In the genomic region with DNA sequence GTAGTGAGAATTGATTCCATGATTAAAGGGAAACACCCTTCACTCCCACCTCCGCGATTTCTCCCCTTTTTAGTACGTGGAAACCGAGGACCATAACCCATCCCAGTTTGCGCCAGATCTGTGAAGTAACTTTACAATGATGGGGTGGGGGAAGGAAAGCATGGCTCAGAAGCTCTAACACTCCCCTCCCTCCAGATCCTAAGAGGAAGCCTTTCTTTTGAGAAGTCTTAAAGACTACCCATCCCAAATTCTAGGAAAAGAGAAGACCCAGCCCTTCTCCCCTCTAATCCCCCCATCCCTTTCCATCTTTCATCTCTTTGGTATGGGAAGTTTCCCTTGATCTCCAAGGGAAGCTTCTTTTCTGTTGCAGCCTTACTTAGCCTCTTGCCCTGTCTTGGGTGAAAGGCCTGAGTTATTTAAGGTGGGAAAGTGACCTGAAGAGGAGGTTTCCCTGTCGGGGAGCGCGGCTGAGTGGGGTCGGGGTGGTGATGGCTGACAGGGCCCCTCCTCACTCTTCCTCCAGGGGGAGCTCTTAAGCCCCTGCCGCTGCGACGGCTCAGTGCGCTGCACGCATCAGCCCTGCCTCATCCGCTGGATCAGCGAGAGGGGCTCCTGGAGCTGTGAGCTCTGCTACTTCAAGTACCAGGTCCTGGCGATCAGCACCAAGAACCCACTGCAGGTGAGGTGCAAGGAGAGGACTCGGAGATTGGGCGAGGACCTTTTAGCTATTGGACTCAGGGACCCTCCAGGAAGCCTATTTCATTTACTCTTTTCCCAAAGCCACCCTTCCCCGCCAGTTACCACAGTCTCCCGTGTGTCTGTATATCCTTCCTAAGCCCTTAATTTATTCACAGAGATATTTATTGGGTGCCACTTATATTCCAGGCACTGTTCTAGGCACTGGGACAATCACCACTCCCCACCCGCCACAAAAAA, we compare ENCODE assay signal across 2 cellular contexts.
TF ChIP-seq lines count a peak whose summit lies in the region.

No MANE protein-coding gene starts in this region.

TF ChIP-seq in SK-N-SH, 30 proteins besides CTCF, POLR2A, EP300 and RAD21:
- no peak for TF ChIP-seq PBX3 (IDR thresholded peaks at IDR 0.05)
- TF ChIP-seq, protein P1, sequence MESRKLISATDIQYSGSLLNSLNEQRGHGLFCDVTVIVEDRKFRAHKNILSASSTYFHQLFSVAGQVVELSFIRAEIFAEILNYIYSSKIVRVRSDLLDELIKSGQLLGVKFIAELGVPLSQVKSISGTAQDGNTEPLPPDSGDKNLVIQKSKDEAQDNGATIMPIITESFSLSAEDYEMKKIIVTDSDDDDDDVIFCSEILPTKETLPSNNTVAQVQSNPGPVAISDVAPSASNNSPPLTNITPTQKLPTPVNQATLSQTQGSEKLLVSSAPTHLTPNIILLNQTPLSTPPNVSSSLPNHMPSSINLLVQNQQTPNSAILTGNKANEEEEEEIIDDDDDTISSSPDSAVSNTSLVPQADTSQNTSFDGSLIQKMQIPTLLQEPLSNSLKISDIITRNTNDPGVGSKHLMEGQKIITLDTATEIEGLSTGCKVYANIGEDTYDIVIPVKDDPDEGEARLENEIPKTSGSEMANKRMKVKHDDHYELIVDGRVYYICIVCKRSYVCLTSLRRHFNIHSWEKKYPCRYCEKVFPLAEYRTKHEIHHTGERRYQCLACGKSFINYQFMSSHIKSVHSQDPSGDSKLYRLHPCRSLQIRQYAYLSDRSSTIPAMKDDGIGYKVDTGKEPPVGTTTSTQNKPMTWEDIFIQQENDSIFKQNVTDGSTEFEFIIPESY (IDR thresholded peaks at IDR 0.05; ENCODE audit: borderline replicate concordance, low read depth), result peak; percentile 89

TF ChIP-seq in SK-N-SH treated with all-trans-retinoic acid at 6 μM for 48 hours, 23 proteins besides CTCF, POLR2A, EP300 and RAD21 (continued from another document):
- no peak for TF ChIP-seq BACH2 (CRISPR knock-in tag; IDR thresholded peaks at IDR 0.05; ENCODE audit: borderline replicate concordance)
- no peak for TF ChIP-seq OSR1 (CRISPR knock-in tag; IDR thresholded peaks at IDR 0.05)
- no peak for TF ChIP-seq ARNTL (CRISPR knock-in tag; IDR thresholded peaks at IDR 0.05; ENCODE audit: borderline replicate concordance, low read depth)
- no peak for TF ChIP-seq ZC3H10 (CRISPR knock-in tag; IDR thresholded peaks at IDR 0.05)
- no peak for TF ChIP-seq TOX (CRISPR knock-in tag; IDR thresholded peaks at IDR 0.05; ENCODE audit: borderline replicate concordance)
- no peak for TF ChIP-seq PPARA (CRISPR knock-in tag; IDR thresholded peaks at IDR 0.05; ENCODE audit: borderline replicate concordance)
- no peak for TF ChIP-seq ZNF8 (CRISPR knock-in tag; IDR thresholded peaks at IDR 0.05)
- TF ChIP-seq ZNF565 (CRISPR knock-in tag; conservative IDR thresholded peaks at IDR 0.05; ENCODE audit: low read depth), result no peak
- TF ChIP-seq ZFP3 (CRISPR knock-in tag; IDR thresholded peaks at IDR 0.05), result no peak
- no peak for TF ChIP-seq ZFP30 (CRISPR knock-in tag; IDR thresholded peaks at IDR 0.05)
- TF ChIP-seq POU6F1 (CRISPR knock-in tag; IDR thresholded peaks at IDR 0.05; ENCODE audit: borderline replicate concordance, low read depth), result no peak
- no peak for TF ChIP-seq GLIS3 (CRISPR knock-in tag; IDR thresholded peaks at IDR 0.05)
- TF ChIP-seq CREB5 (CRISPR knock-in tag; IDR thresholded peaks at IDR 0.05; ENCODE audit: low read depth), result no peak
- TF ChIP-seq PATZ1 (CRISPR knock-in tag; IDR thresholded peaks at IDR 0.05; ENCODE audit: borderline replicate concordance), result no peak
- TF ChIP-seq RARB (CRISPR knock-in tag; IDR thresholded peaks at IDR 0.05), result no peak
- no peak for TF ChIP-seq TCF4 (CRISPR knock-in tag; IDR thresholded peaks at IDR 0.05; ENCODE audit: borderline replicate concordance)
- TF ChIP-seq SNAI2 (CRISPR knock-in tag; IDR thresholded peaks at IDR 0.05), result no peak
